11 cellular contexts compared by ENCODE assay signal in genomic region chr2:145503511-145503910, GRCh38.
"Had no signal": no experiment of that assay in that cellular context is flagged by ENCODE, and none has a peak within 500 bp of the region (broad histone marks: within the 10 kb centered on the region; RNA-seq: fewer than 3 reads in every experiment).

No MANE protein-coding gene starts in this region.

- DNase-seq: activated CD4-positive, alpha-beta T cell treated with anti-CD3 and anti-CD28 coated beads for 1 hour; activated CD4-positive, alpha-beta T cell treated with anti-CD3 and anti-CD28 coated beads, Interleukin-2, amount 50 U/mL, for 48 hours; activated gamma-delta T cell; activated T-cell treated with anti-CD3 and anti-CD28 coated beads, Interleukin-2, amount 50 U/mL, for 48 hours; anterior cingulate cortex; dorsolateral prefrontal cortex; gastrocnemius medialis; heart right ventricle; retina; T-helper 9 cell had no signal

- H3K27ac ChIP-seq: dorsolateral prefrontal cortex, esophagus muscularis mucosa, gastrocnemius medialis, heart right ventricle had no signal

- H3K4me3 ChIP-seq: dorsolateral prefrontal cortex, esophagus muscularis mucosa, gastrocnemius medialis, heart right ventricle had no signal

- H3K9me3 ChIP-seq: esophagus muscularis mucosa, gastrocnemius medialis had no signal

- H3K36me3 ChIP-seq: esophagus muscularis mucosa, gastrocnemius medialis, heart right ventricle had no signal

- H3K27me3 ChIP-seq: dorsolateral prefrontal cortex, esophagus muscularis mucosa, gastrocnemius medialis, heart right ventricle had no signal

- H3K4me1 ChIP-seq: esophagus muscularis mucosa, gastrocnemius medialis, heart right ventricle had no signal
